26 cellular contexts compared by ENCODE assay signal in genomic region chr3:127009531-127009930, GRCh38.
"Had no signal": no experiment of that assay in that cellular context is flagged by ENCODE, and none has a peak within 500 bp of the region (broad histone marks: within the 10 kb centered on the region; RNA-seq: fewer than 3 reads in every experiment).

No MANE protein-coding gene starts in this region.

- DNase-seq: activated B cell treated with CpG ODN at 0.5 μM for 24 hours; activated CD4-positive, alpha-beta memory T cell treated with anti-CD3 and anti-CD28 coated beads for 36 hours; activated CD4-positive, alpha-beta T cell treated with anti-CD3 and anti-CD28 coated beads for 36 hours; activated naive CD4-positive, alpha-beta T cell treated with Interleukin-2 at 50 U/mL for 16 hours; activated naive CD8-positive, alpha-beta T cell treated with anti-CD3 and anti-CD28 coated beads, Interleukin-2, amount 10 ng/mL, durations not matched to agents 7 days and 5 days; activated T-cell treated with anti-CD3 and anti-CD28 coated beads, Interleukin-2, amount 50 U/mL, for 48 hours; brain microvascular endothelial cell; central memory CD4-positive, alpha-beta T cell; effector memory CD8-positive, alpha-beta T cell; esophagus squamous epithelium; heart left ventricle; left ventricle myocardium superior; mammary epithelial cell; naive thymus-derived CD8-positive, alpha-beta T cell; pancreas; right lobe of liver; stimulated activated CD4-positive, alpha-beta T cell treated with anti-CD3 and anti-CD28 coated beads, Interleukin-2, amount 100 ng/mL, for 24 hours; stimulated activated naive CD8-positive, alpha-beta T cell treated with anti-CD3 and anti-CD28 coated beads, Interleukin-15, amount 100 ng/mL, for 72 hours; T1000; transverse colon had no signal

- H3K4me3 Mint-ChIP-seq: activated B cell treated with CpG ODN at 0.5 μM for 24 hours; activated CD4-positive, alpha-beta memory T cell treated with anti-CD3 and anti-CD28 coated beads for 36 hours; activated CD4-positive, alpha-beta T cell treated with anti-CD3 and anti-CD28 coated beads for 36 hours; activated naive CD8-positive, alpha-beta T cell treated with anti-CD3 and anti-CD28 coated beads, Interleukin-2, amount 10 ng/mL, durations not matched to agents 7 days and 5 days; effector memory CD8-positive, alpha-beta T cell; mesothelial cell of epicardium; naive thymus-derived CD8-positive, alpha-beta T cell; stimulated activated effector memory CD8-positive, alpha-beta T cell treated with anti-CD3 and anti-CD28 coated beads, Interleukin-12 subunit alpha, Interleukin-12 subunit beta, amount 100 ng/mL, for 72 hours; stimulated activated naive CD8-positive, alpha-beta T cell treated with anti-CD3 and anti-CD28 coated beads, Interleukin-15, amount 100 ng/mL, for 72 hours; T-helper 1 cell treated with Interleukin-12 subunit alpha and Interleukin-12 subunit beta and Interleukin-4 antibody, amounts not matched to agents 30 μg/mL and 1 μg/mL, for 36 hours had no signal

- ATAC-seq: activated CD4-positive, alpha-beta T cell treated with anti-CD3 and anti-CD28 coated beads for 36 hours; effector memory CD8-positive, alpha-beta T cell; gastroesophageal sphincter; heart left ventricle; left ventricle myocardium superior; naive thymus-derived CD8-positive, alpha-beta T cell; pancreas; right lobe of liver; stimulated activated effector memory CD8-positive, alpha-beta T cell treated with anti-CD3 and anti-CD28 coated beads, Interleukin-12 subunit alpha, Interleukin-12 subunit beta, amount 100 ng/mL, for 72 hours; stimulated activated naive CD8-positive, alpha-beta T cell treated with anti-CD3 and anti-CD28 coated beads, Interleukin-15, amount 100 ng/mL, for 72 hours had no signal

- H3K27ac Mint-ChIP-seq: activated B cell treated with CpG ODN at 0.5 μM for 24 hours; activated CD4-positive, alpha-beta memory T cell treated with anti-CD3 and anti-CD28 coated beads for 36 hours; activated CD4-positive, alpha-beta T cell treated with anti-CD3 and anti-CD28 coated beads for 36 hours; activated naive CD8-positive, alpha-beta T cell treated with anti-CD3 and anti-CD28 coated beads, Interleukin-2, amount 10 ng/mL, durations not matched to agents 7 days and 5 days; mesothelial cell of epicardium; stimulated activated effector memory CD8-positive, alpha-beta T cell treated with anti-CD3 and anti-CD28 coated beads, Interleukin-12 subunit alpha, Interleukin-12 subunit beta, amount 100 ng/mL, for 72 hours; T-helper 1 cell treated with Interleukin-12 subunit alpha and Interleukin-12 subunit beta and Interleukin-4 antibody, amounts not matched to agents 30 μg/mL and 1 μg/mL, for 36 hours had no signal

- H3K36me3 Mint-ChIP-seq: activated naive CD8-positive, alpha-beta T cell treated with anti-CD3 and anti-CD28 coated beads, Interleukin-2, amount 10 ng/mL, durations not matched to agents 7 days and 5 days; naive thymus-derived CD8-positive, alpha-beta T cell had no signal

- H3K4me1 Mint-ChIP-seq: activated B cell treated with CpG ODN at 0.5 μM for 24 hours; activated CD4-positive, alpha-beta T cell treated with anti-CD3 and anti-CD28 coated beads for 36 hours; stimulated activated effector memory CD8-positive, alpha-beta T cell treated with anti-CD3 and anti-CD28 coated beads, Interleukin-12 subunit alpha, Interleukin-12 subunit beta, amount 100 ng/mL, for 72 hours had no signal

- H3K9me3 ChIP-seq: esophagus squamous epithelium, gastroesophageal sphincter, heart left ventricle, neutrophil, pancreas, right lobe of liver, transverse colon had no signal

- H3K27me3 ChIP-seq: brain microvascular endothelial cell, esophagus squamous epithelium, gastroesophageal sphincter, heart left ventricle, neutrophil, pancreas, right lobe of liver, transverse colon had no signal

- H3K36me3 ChIP-seq: neutrophil, transverse colon had no signal

- H3K9me3 Mint-ChIP-seq: activated B cell treated with CpG ODN at 0.5 μM for 24 hours; activated CD4-positive, alpha-beta memory T cell treated with anti-CD3 and anti-CD28 coated beads for 36 hours; activated naive CD8-positive, alpha-beta T cell treated with anti-CD3 and anti-CD28 coated beads, Interleukin-2, amount 10 ng/mL, durations not matched to agents 7 days and 5 days; effector memory CD8-positive, alpha-beta T cell; mesothelial cell of epicardium; naive thymus-derived CD8-positive, alpha-beta T cell; stimulated activated effector memory CD8-positive, alpha-beta T cell treated with anti-CD3 and anti-CD28 coated beads, Interleukin-12 subunit alpha, Interleukin-12 subunit beta, amount 100 ng/mL, for 72 hours; stimulated activated naive CD8-positive, alpha-beta T cell treated with anti-CD3 and anti-CD28 coated beads, Interleukin-15, amount 100 ng/mL, for 72 hours; T-helper 1 cell treated with Interleukin-12 subunit alpha and Interleukin-12 subunit beta and Interleukin-4 antibody, amounts not matched to agents 30 μg/mL and 1 μg/mL, for 36 hours had no signal

- H3K4me3 ChIP-seq: esophagus squamous epithelium, gastroesophageal sphincter, heart left ventricle, pancreas, right lobe of liver, skin epidermis, transverse colon had no signal

- H3K4me1 ChIP-seq: pancreas, right lobe of liver, transverse colon had no signal

- H3K27me3 Mint-ChIP-seq: activated B cell treated with CpG ODN at 0.5 μM for 24 hours; activated CD4-positive, alpha-beta memory T cell treated with anti-CD3 and anti-CD28 coated beads for 36 hours; activated CD4-positive, alpha-beta T cell treated with anti-CD3 and anti-CD28 coated beads for 36 hours; activated naive CD8-positive, alpha-beta T cell treated with anti-CD3 and anti-CD28 coated beads, Interleukin-2, amount 10 ng/mL, durations not matched to agents 7 days and 5 days; effector memory CD8-positive, alpha-beta T cell; naive thymus-derived CD8-positive, alpha-beta T cell; stimulated activated naive CD8-positive, alpha-beta T cell treated with anti-CD3 and anti-CD28 coated beads, Interleukin-15, amount 100 ng/mL, for 72 hours had no signal

- H3K27ac ChIP-seq: brain microvascular endothelial cell, esophagus squamous epithelium, gastroesophageal sphincter, heart left ventricle, neutrophil, pancreas, right lobe of liver, transverse colon had no signal
